In the genomic region with DNA sequence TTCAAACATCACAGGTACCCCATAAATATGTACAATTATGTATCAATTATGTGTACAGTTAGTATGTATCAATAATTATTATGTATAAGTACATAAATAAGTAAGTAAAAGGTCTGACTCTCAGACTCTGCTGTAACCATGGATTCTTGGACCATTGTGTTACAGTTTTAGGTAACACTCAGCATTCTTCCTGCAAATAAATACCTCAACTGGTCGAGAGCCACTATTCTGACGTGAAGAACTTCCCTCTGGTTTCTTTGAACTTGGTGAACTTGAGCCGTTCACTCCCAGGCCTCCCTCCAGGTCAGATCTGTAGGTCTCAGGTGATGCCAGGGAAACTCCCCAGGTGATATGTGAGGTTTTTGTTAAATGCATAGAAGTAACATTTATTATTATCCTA, we compare ENCODE assay signal across 3 cellular contexts.
"Had no signal": no experiment of that assay in that cellular context is flagged by ENCODE, and none has a peak within 500 bp of the region (broad histone marks: within the 10 kb centered on the region; RNA-seq: fewer than 3 reads in every experiment).

No MANE protein-coding gene starts in this region.

- ATAC-seq: GM12878 had no signal

- H3K4me3 ChIP-seq: GM12878 had no signal

- DNase-seq: GDM1, GF-D8 had no signal
